ENCODE assay signal across 25 cellular contexts in genomic region chr4:7491915-7492314, GRCh38. TPM values are rescaled to one million over a fixed set of nuclear protein-coding genes. Genes with fewer than 3 reads are reported as not detected.
"Had no signal": no experiment of that assay in that cellular context is flagged by ENCODE, and none has a peak within 500 bp of the region (broad histone marks: within the 10 kb centered on the region; RNA-seq: fewer than 3 reads in every experiment).

No MANE protein-coding gene starts in this region.

- H3K9me3 ChIP-seq: suprapubic skin, testis, thoracic aorta, thyroid gland, transverse colon, upper lobe of left lung, upper lobe of right lung, uterus, vagina had no signal

- H3K27ac ChIP-seq: stomach, suprapubic skin, testis, thoracic aorta, thyroid gland, tibial artery, tibial nerve, transverse colon, upper lobe of left lung, upper lobe of right lung, uterus, vagina had no signal

- DNase-seq: stimulated activated CD4-positive, alpha-beta T cell treated with anti-CD3 and anti-CD28 coated beads, Interleukin-2, amount 100 ng/mL, for 48 hours; stimulated activated CD4-positive, alpha-beta T cell treated with anti-CD3 and anti-CD28 coated beads, Interleukin-4, amount 100 ng/mL, for 1 hour; stimulated activated CD4-positive, alpha-beta T cell treated with anti-CD3 and anti-CD28 coated beads, Interleukin-4, amount 100 ng/mL, for 24 hours; stimulated activated CD4-positive, alpha-beta T cell treated with anti-CD3 and anti-CD28 coated beads, Interleukin-4, amount 100 ng/mL, for 4 hours; stimulated activated CD8-positive, alpha-beta memory T cell treated with anti-CD3 and anti-CD28 coated beads, Interleukin-4, amount 100 ng/mL, for 48 hours; stimulated activated naive B cell treated with anti-CD40 and anti-IgM and Interleukin-4, amounts not matched to agents 10 μg/mL and 1 μg/mL and 100 μg/mL, for 72 hours; stimulated activated naive CD4-positive, alpha-beta T cell; stimulated activated naive CD4-positive, alpha-beta T cell treated with Interleukin-2 at 50 U/mL for 16 hours; stimulated activated naive CD8-positive, alpha-beta T cell treated with anti-CD3 and anti-CD28 coated beads, Interleukin-15, amount 100 ng/mL, for 72 hours; stimulated activated naive CD8-positive, alpha-beta T cell treated with anti-CD3 and anti-CD28 coated beads, Interleukin-15, Interleukin-2, amounts not matched to agents 100 U/mL and 50 U/mL, for 24 hours; stomach; substantia nigra; testis; thyroid gland; tibial artery; transverse colon; trophoblast cell; upper lobe of left lung; upper lobe of right lung; uterus had no signal

- H3K4me1 ChIP-seq: stomach, suprapubic skin, testis, thyroid gland, tibial artery, tibial nerve, transverse colon, upper lobe of left lung, upper lobe of right lung, uterus, vagina had no signal

- H3K27me3 ChIP-seq: testis, thyroid gland, tibial artery, tibial nerve, transverse colon, upper lobe of left lung, uterus, vagina had no signal

- H3K36me3 ChIP-seq: stomach, suprapubic skin, thoracic aorta, thyroid gland, tibial artery, transverse colon, upper lobe of left lung, upper lobe of right lung, uterus, vagina had no signal

- H3K4me3 ChIP-seq: stomach, suprapubic skin, testis, thoracic aorta, thyroid gland, tibial artery, tibial nerve, transverse colon, upper lobe of left lung, upper lobe of right lung, uterus, vagina had no signal

RNA-seq across cellular contexts. Expression of gene PSAPL1, which starts 57.2 kb away (rescaled TPM):
- polyA plus RNA-seq: urinary bladder had no signal
